In genomic region chr7:155591055-155591750, GRCh38 we compare ENCODE assay signal across 17 cellular contexts. TPM values are rescaled to one million over a fixed set of nuclear protein-coding genes. Genes with fewer than 3 reads are reported as not detected.
DNase-seq lines count a peak whose midpoint lies in the region; ATAC-seq and TF ChIP-seq lines count a peak whose summit lies in the region.
"Had no signal": no experiment of that assay in that cellular context is flagged by ENCODE, and none has a peak within 500 bp of the region (broad histone marks: within the 10 kb centered on the region; RNA-seq: fewer than 3 reads in every experiment).

No MANE protein-coding gene starts in this region.

- intact Hi-C loops in lower lobe of right lung (cut with DNase I), result no loop called here
- intact Hi-C loops in CD4-positive, alpha-beta T cell (cut with DNase I, micrococcal nuclease), result no loop called here

- H3K27me3 ChIP-seq in BLaER1, result no peaks in the 10 kb centered on the region
- no peaks in the 10 kb centered on the region for H3K27me3 ChIP-seq in RWPE2 (ENCODE audit: insufficient read depth, poor library complexity, severe bottlenecking)
- H3K27me3 ChIP-seq in lower lobe of right lung (ENCODE audit: low read depth), result no peaks in the 10 kb centered on the region
- H3K27me3 ChIP-seq in CD4-positive, alpha-beta T cell (ENCODE audit: control insufficient read depth, insufficient read depth, low read length), result peaks cover 12% of the 10 kb centered on the region
- H3K27me3 ChIP-seq: ovary had no signal

- POLR2A ChIA-PET in CD4-positive, alpha-beta T cell (lab: Charles Lee), result no interaction called here

- H3K27ac Mint-ChIP-seq in CD4-positive, alpha-beta T cell, result no peak overlapping the region
- H3K27ac Mint-ChIP-seq: activated T-helper 2 cell treated with anti-CD3 and anti-CD28 coated beads, Interferon-gamma antibody, Interleukin-2, Interleukin-4, amounts not matched to agents 10 μg/mL and 5 μg/mL and 100 μg/mL, durations not matched to agents 14 hours and 24 hours and 36 hours; T-helper 17 cell had no signal

- TF ChIP-seq CTCF in RWPE2 (IDR thresholded peaks at IDR 0.05; ENCODE audit: poor library complexity, severe bottlenecking) (no peak), lower lobe of right lung (IDR thresholded peaks at IDR 0.05) (no peak)
- TF ChIP-seq CTCF in CD4-positive, alpha-beta T cell (IDR thresholded peaks at IDR 0.05), result no peak

- H3K9me3 ChIP-seq in BLaER1, result no peaks in the 10 kb centered on the region
- no peaks in the 10 kb centered on the region for H3K9me3 ChIP-seq in RWPE2 (ENCODE audit: severe bottlenecking)
- no peaks in the 10 kb centered on the region for H3K9me3 ChIP-seq in lower lobe of right lung
- no peaks in the 10 kb centered on the region for H3K9me3 ChIP-seq in CD4-positive, alpha-beta T cell (ENCODE audit: control insufficient read depth, low read length)
- H3K9me3 ChIP-seq: ovary, tibial artery had no signal

- CTCF ChIA-PET in CD4-positive, alpha-beta T cell (lab: Charles Lee), result no interaction called here

- H3K36me3 ChIP-seq in BLaER1, result no peaks in the 10 kb centered on the region
- no peaks in the 10 kb centered on the region for H3K36me3 ChIP-seq in RWPE2 (ENCODE audit: low read depth)
- H3K36me3 ChIP-seq in lower lobe of right lung, result no peaks in the 10 kb centered on the region
- H3K36me3 ChIP-seq: ovary, tibial artery had no signal

- no peak overlapping the region for H3K4me3 Mint-ChIP-seq in CD4-positive, alpha-beta T cell
- H3K4me3 Mint-ChIP-seq: T-helper 17 cell had no signal

- H3K27ac ChIP-seq in BLaER1 (no peak overlapping the region), RWPE2 (ENCODE audit: poor library complexity, severe bottlenecking) (no peak overlapping the region), lower lobe of right lung (peak overlapping the region; percentile 72)
- no peak overlapping the region for H3K27ac ChIP-seq in CD4-positive, alpha-beta T cell (ENCODE audit: low read depth, low read length)
- H3K27ac ChIP-seq: ovary, tibial artery had no signal

- no peaks in the 10 kb centered on the region for H3K9me3 Mint-ChIP-seq in CD4-positive, alpha-beta T cell
- H3K9me3 Mint-ChIP-seq: activated T-helper 2 cell treated with anti-CD3 and anti-CD28 coated beads, Interferon-gamma antibody, Interleukin-2, Interleukin-4, amounts not matched to agents 10 μg/mL and 5 μg/mL and 100 μg/mL, durations not matched to agents 14 hours and 24 hours and 36 hours had no signal

- no peak overlapping the region for H3K9ac ChIP-seq in BLaER1

- peaks cover 34% of the 10 kb centered on the region for H3K27me3 Mint-ChIP-seq in CD4-positive, alpha-beta T cell

- H3K4me3 ChIP-seq in BLaER1 (no peak overlapping the region), RWPE2 (ENCODE audit: severe bottlenecking) (no peak overlapping the region), lower lobe of right lung (no peak overlapping the region)
- H3K4me3 ChIP-seq in Jurkat, Clone E6-1 (ENCODE audit: low read length), result no peak overlapping the region
- H3K4me3 ChIP-seq: GM12878, ovary, tibial artery had no signal

- H4K20me1 ChIP-seq in BLaER1, result no peaks in the 10 kb centered on the region

- H3K4me1 ChIP-seq in BLaER1, result peaks cover 20% of the 10 kb centered on the region
- peaks cover 27% of the 10 kb centered on the region for H3K4me1 ChIP-seq in RWPE2 (ENCODE audit: insufficient read depth, poor library complexity, severe bottlenecking)
- H3K4me1 ChIP-seq in lower lobe of right lung, result peaks cover 15% of the 10 kb centered on the region
- H3K4me1 ChIP-seq: tibial artery had no signal

- no peaks in the 10 kb centered on the region for H3K4me1 Mint-ChIP-seq in CD4-positive, alpha-beta T cell (ENCODE audit: low read depth)
- H3K4me1 Mint-ChIP-seq: T-helper 17 cell had no signal

- H3K36me3 Mint-ChIP-seq in CD4-positive, alpha-beta T cell (ENCODE audit: low read depth), result no peaks in the 10 kb centered on the region

- peak; percentile 48 for DNase-seq in Jurkat, Clone E6-1 (ENCODE audit: low read depth, low spot score)
- DNase-seq in RWPE2 (ENCODE audit: low spot score) (no peak), lower lobe of right lung (no peak), COLO829 (ENCODE audit: low spot score) (no peak), SHP77 treated with DMSO at 0.1 percent for 48 hours (lab: John Stamatoyannopoulos, UW) (no peak)
- no peak for DNase-seq in CD4-positive, alpha-beta T cell
- DNase-seq: EL; MM.1S; stimulated activated CD4-positive, alpha-beta T cell treated with anti-CD3 and anti-CD28 coated beads, Interleukin-15, amount 100 ng/mL, for 24 hours; T-helper 17 cell had no signal

- ATAC-seq in RWPE2 (ENCODE audit: low read depth), result peak; percentile 75
- peak; percentile 1 to 28 for ATAC-seq in lower lobe of right lung
- no peak for ATAC-seq in CD4-positive, alpha-beta T cell (ENCODE audit: poor library complexity)
- ATAC-seq in GM18498 (IDR thresholded peaks at IDR 0.05; ENCODE audit: unreplicated experiment), result no peak

- H3K4me2 ChIP-seq in BLaER1, result peak overlapping the region; percentile 54

RNA-seq across cellular contexts. Expression of gene CNPY1, which starts 44.8 kb away (rescaled TPM):
- not detected for polyA plus RNA-seq in Jurkat, Clone E6-1 (2012; ENCODE audit: insufficient read depth, insufficient read length)
- total RNA-seq in lower lobe of right lung, result not detected
- not detected for total RNA-seq in CD4-positive, alpha-beta T cell
- total RNA-seq: activated T-helper 2 cell treated with anti-CD3 and anti-CD28 coated beads, Interferon-gamma antibody, Interleukin-2, Interleukin-4, amounts not matched to agents 10 μg/mL and 5 μg/mL and 100 μg/mL, durations not matched to agents 14 hours and 24 hours and 36 hours; dermis blood vessel endothelial cell; GM12878; ovary; T-helper 17 cell had no signal
- polyA plus RNA-seq: GM12878 had no signal

RNA-seq across cellular contexts. Expression of gene RBM33, which starts 53.3 kb away (rescaled TPM):
- polyA plus RNA-seq in Jurkat, Clone E6-1 (2012; ENCODE audit: insufficient read depth, insufficient read length), result 27.0 TPM
- total RNA-seq in lower lobe of right lung, result 67.2 TPM
- 100 to 1,000 TPM; 178 to 184 TPM for total RNA-seq in CD4-positive, alpha-beta T cell

Comparison
In these comparisons a context has a peak if more than half of its experiments do, and no peak if none do; other contexts are left out.
1. ATAC-seq: peak in RWPE2 (single experiment) and lower lobe of right lung (2 of 2); none in CD4-positive, alpha-beta T cell (single experiment) and GM18498 (single experiment).